ENCODE assay signal across 8 cellular contexts in genomic region chr5:95808686-95809413, GRCh38. TPM values are rescaled to one million over a fixed set of nuclear protein-coding genes. Genes with fewer than 3 reads are reported as not detected.
A peak's percentile ranks its signal among the peaks of the same experiment; 100 is the strongest.
DNase-seq lines count a peak whose midpoint lies in the region; ATAC-seq and TF ChIP-seq lines count a peak whose summit lies in the region.

No MANE protein-coding gene starts in this region.

- ATAC-seq in GM18519 (IDR thresholded peaks at IDR 0.05; ENCODE audit: low FRiP score, unreplicated experiment) (peak; percentile 99), HG02798 (IDR thresholded peaks at IDR 0.05; ENCODE audit: poor library complexity, unreplicated experiment) (peak; percentile 100), left ventricle myocardium superior (peak; percentile 95)

- DNase-seq in OCI-LY7 (ENCODE audit: low spot score): peak; percentile 97
- DNase-seq in activated naive CD4-positive, alpha-beta T cell (lab: John Stamatoyannopoulos, UW): peak; percentile 12 to 65 (median 32)
- DNase-seq in left ventricle myocardium superior: peak; percentile 88
- peak; percentile 66 to 72 for DNase-seq in stimulated activated CD4-positive, alpha-beta T cell treated with anti-CD3 and anti-CD28 coated beads, Interleukin-2, amount 100 ng/mL, for 24 hours
- no peak for DNase-seq in NCI-H446 treated with DMSO at 0.1 percent for 48 hours (lab: John Stamatoyannopoulos, UW)
- no peak for DNase-seq in NCI-H2196 treated with DMSO at 0.1 percent for 48 hours (lab: John Stamatoyannopoulos, UW; ENCODE audit: unreplicated experiment)

- CTCF ChIA-PET in OCI-LY7 (lab: Charles Lee; ENCODE audit: unreplicated experiment): interaction anchor here (1.0 to 1.9 kb wide), 4 partner anchors 10 to 25 kb away, joined by 4 to 9 read pairs (median 6); partner anchors contain the start of gene GLRX

- H3K4me1 ChIP-seq in OCI-LY7 (ENCODE audit: insufficient read depth, low read length, poor library complexity, severe bottlenecking): peaks cover 34% of the 10 kb centered on the region

- no peaks in the 10 kb centered on the region for H4K20me1 ChIP-seq in OCI-LY7 (ENCODE audit: insufficient read depth, low read length)

- peaks cover 20% of the 10 kb centered on the region; the same call in 1 of the 2 replicates for H3K36me3 ChIP-seq in OCI-LY7 (ENCODE audit: insufficient read depth, low read length)

- intact Hi-C loops in OCI-LY7 (cut with micrococcal nuclease; ENCODE audit: unreplicated experiment): loop anchor here (1.0 kb wide), 3 partner anchors 13 to 28 kb away; partner anchors contain the start of gene GLRX
- intact Hi-C loops in left ventricle myocardium superior (cut with micrococcal nuclease): no loop called here

- H3K4me3 ChIP-seq in OCI-LY7 (ENCODE audit: low read depth, low read length, poor library complexity, severe bottlenecking): peak overlapping the region; percentile 53

- H3K4me2 ChIP-seq in OCI-LY7 (ENCODE audit: low read length): peak overlapping the region; percentile 85

- no TSS peak for BruUV-seq in OCI-LY7 (replicated peaks; lab: Mats Ljungman, UMichigan)

- H3K9me3 ChIP-seq in OCI-LY7 (ENCODE audit: low read length): no peaks in the 10 kb centered on the region

- peak overlapping the region; percentile 73 for H2AFZ ChIP-seq in OCI-LY7 (ENCODE audit: low read length)

- TF ChIP-seq CTCF in OCI-LY7 (conservative IDR thresholded peaks at IDR 0.05; ENCODE audit: low read length): no peak

- H3K79me2 ChIP-seq in OCI-LY7 (ENCODE audit: insufficient read depth, low read depth, low read length): no peaks in the 10 kb centered on the region; the same call in 1 of the 2 replicates

- POLR2A ChIA-PET in OCI-LY7 (lab: Charles Lee): interaction anchor here (0.6 to 5.0 kb wide), 15 partner anchors 9 to 858 kb away, joined by 3 to 150 read pairs (median 5); partner anchors contain the start of genes GLRX and RFESD

- peak overlapping the region; percentile 80 for H3K27ac ChIP-seq in OCI-LY7 (ENCODE audit: low read depth, low read length, poor library complexity, severe bottlenecking)

- no peaks in the 10 kb centered on the region for H3K9me2 ChIP-seq in OCI-LY7 (ENCODE audit: insufficient read depth, low read length)

RNA-seq across cellular contexts. Expression of gene GLRX, which starts 13.7 kb away (rescaled TPM):
- 26.7 and 80.5 TPM in 2 replicates for total RNA-seq in OCI-LY7 (2014; rRNA removed; shearing (Covaris generic))
- total RNA-seq in OCI-LY7 (2022): 49.3 and 52.9 TPM in 2 replicates
- total RNA-seq in left ventricle myocardium superior: 106 TPM

Comparison
In these comparisons a context has a peak if more than half of its experiments do, and no peak if none do; other contexts are left out.
1. DNase-seq: peak in OCI-LY7 (single experiment), activated naive CD4-positive, alpha-beta T cell (4 of 4), left ventricle myocardium superior (single experiment) and stimulated activated CD4-positive, alpha-beta T cell treated with anti-CD3 and anti-CD28 coated beads, Interleukin-2, amount 100 ng/mL, for 24 hours (2 of 2); none in NCI-H446 treated with DMSO at 0.1 percent for 48 hours (single experiment) and NCI-H2196 treated with DMSO at 0.1 percent for 48 hours (single experiment).
2. Peak in every context shown above with its lines, with median percentiles within 50 percentile points of each other: ATAC-seq.